ENCODE assay signal across 8 cellular contexts in genomic region chr10:100968037-100968736, GRCh38. TPM values are rescaled to one million over a fixed set of nuclear protein-coding genes. Genes with fewer than 3 reads are reported as not detected.
DNase-seq lines count a peak whose midpoint lies in the region; ATAC-seq, FAIRE-seq and TF ChIP-seq lines count a peak whose summit lies in the region.
"Had no signal": no experiment of that assay in that cellular context is flagged by ENCODE, and none has a peak within 500 bp of the region (broad histone marks: within the 10 kb centered on the region; RNA-seq: fewer than 3 reads in every experiment).

No MANE protein-coding gene starts in this region.

- H3K27me3 ChIP-seq in BLaER1: no peaks in the 10 kb centered on the region
- H3K27me3 ChIP-seq in body of pancreas: no peaks in the 10 kb centered on the region
- H3K27me3 ChIP-seq in naive thymus-derived CD4-positive, alpha-beta T cell (ENCODE audit: control insufficient read depth in 2 of 2, insufficient read depth in 2 of 2, low read length in 2 of 2): no peaks in the 10 kb centered on the region

- no peak for TF ChIP-seq POLR2A in body of pancreas (IDR thresholded peaks at IDR 0.05)

- H3K9me3 Mint-ChIP-seq in naive thymus-derived CD4-positive, alpha-beta T cell: no peaks in the 10 kb centered on the region

- FAIRE-seq in RCC 7860 (lab: Jason Lieb, UNC): no peak

- H3K9ac ChIP-seq in BLaER1: no peak overlapping the region
- peak overlapping the region; percentile 73; the same call in 1 of the 2 replicates for H3K9ac ChIP-seq in ES-I3 (ENCODE audit: low read depth, low read length)

- peaks cover 4 to 18% (median 14%) of the 10 kb centered on the region in 7 donors for H3K4me1 Mint-ChIP-seq in naive thymus-derived CD4-positive, alpha-beta T cell

- CTCF ChIA-PET in naive thymus-derived CD4-positive, alpha-beta T cell (lab: Charles Lee): interaction anchor here (0.5 to 4.7 kb wide), 5 partner anchors 16 to 48 kb away, joined by 3 to 18 read pairs (median 6); no protein-coding TSS in a partner anchor

- H3K27ac ChIP-seq in BLaER1 (no peak overlapping the region), body of pancreas (peak overlapping the region in 3 of 4 donors; percentile 50 to 72 (median 53))
- H3K27ac ChIP-seq in naive thymus-derived CD4-positive, alpha-beta T cell (ENCODE audit: low read depth, low read length): no peak overlapping the region

- no peak for ATAC-seq in body of pancreas
- no peak for ATAC-seq in naive thymus-derived CD4-positive, alpha-beta T cell
- no peak for ATAC-seq in HG03175 (IDR thresholded peaks at IDR 0.05; ENCODE audit: unreplicated experiment)

- no peaks in the 10 kb centered on the region for H4K20me1 ChIP-seq in BLaER1

- H3K4me3 ChIP-seq in BLaER1 (no peak overlapping the region), body of pancreas (no peak overlapping the region)
- no peak overlapping the region for H3K4me3 ChIP-seq in naive thymus-derived CD4-positive, alpha-beta T cell (ENCODE audit: low read length)

- H3K4me2 ChIP-seq in BLaER1: peak overlapping the region; percentile 100; the same call in 1 of the 2 replicates

- peak overlapping the region in 3 of 9 donors; percentile 1 to 83 (median 24) for H3K27ac Mint-ChIP-seq in naive thymus-derived CD4-positive, alpha-beta T cell

- DNase-seq in body of pancreas (no peak), RCC 7860 (ENCODE audit: low spot score) (no peak)
- no peak for DNase-seq in naive thymus-derived CD4-positive, alpha-beta T cell
- DNase-seq in stimulated activated CD4-positive, alpha-beta T cell treated with anti-CD3 and anti-CD28 coated beads, Interleukin-4, amount 100 ng/mL, for 24 hours: no peak
- DNase-seq: mesendoderm had no signal

- H3K27me3 Mint-ChIP-seq in naive thymus-derived CD4-positive, alpha-beta T cell: peaks cover 0 to 5% (median 0%) of the 10 kb centered on the region in 5 donors

- peak overlapping the region; percentile 53 to 81 (median 73) for H3K4me3 Mint-ChIP-seq in naive thymus-derived CD4-positive, alpha-beta T cell

- peaks cover 36% of the 10 kb centered on the region for H3K36me3 ChIP-seq in BLaER1
- H3K36me3 ChIP-seq in ES-I3 (ENCODE audit: insufficient read depth, low read length): no peaks in the 10 kb centered on the region
- no peaks in the 10 kb centered on the region for H3K36me3 ChIP-seq in body of pancreas (replicated peaks in 1 of 2; ENCODE audit: insufficient read depth in 1 of 2, low read depth in 2 of 2)
- no peaks in the 10 kb centered on the region for H3K36me3 ChIP-seq in naive thymus-derived CD4-positive, alpha-beta T cell (ENCODE audit: control insufficient read depth in 2 of 3, insufficient read depth in 3 of 3, low read length in 3 of 3)

- H3K9me3 ChIP-seq in BLaER1 (no peaks in the 10 kb centered on the region), ES-I3 (ENCODE audit: control insufficient read depth, insufficient read depth, low read length) (no peaks in the 10 kb centered on the region), body of pancreas (no peaks in the 10 kb centered on the region)
- no peaks in the 10 kb centered on the region for H3K9me3 ChIP-seq in naive thymus-derived CD4-positive, alpha-beta T cell (ENCODE audit: control insufficient read depth in 2 of 3, low read length in 3 of 3)

- POLR2A ChIA-PET in naive thymus-derived CD4-positive, alpha-beta T cell (lab: Charles Lee): interaction anchor here (1.1 to 3.2 kb wide), 2 partner anchors 19 to 29 kb away, joined by 3 to 17 read pairs; partner anchors contain the start of genes MRPL43 and TWNK

- intact Hi-C loops in body of pancreas (cut with DNase I): no loop called here
- intact Hi-C loops in naive thymus-derived CD4-positive, alpha-beta T cell (cut with micrococcal nuclease): loop anchor here in 1 of 2 donors (2.0 kb wide), 1 partner anchor 45 kb away; no protein-coding TSS in a partner anchor

- no peak for TF ChIP-seq CTCF in body of pancreas (IDR thresholded peaks at IDR 0.05)

- WGBS in body of pancreas, 2 donors: 64 to 75% methylated on average over 2 of the region's 2 CpGs

- peaks cover 16% of the 10 kb centered on the region for H3K4me1 ChIP-seq in BLaER1
- H3K4me1 ChIP-seq in ES-I3 (ENCODE audit: insufficient read depth, low read length): peaks cover 6% of the 10 kb centered on the region
- peaks cover 54% of the 10 kb centered on the region for H3K4me1 ChIP-seq in body of pancreas
- H3K4me1 ChIP-seq in naive thymus-derived CD4-positive, alpha-beta T cell (ENCODE audit: control insufficient read depth in 2 of 2, insufficient read depth in 2 of 2, low read length in 2 of 2): peaks cover 4 to 12% of the 10 kb centered on the region in 2 donors

- H3K36me3 Mint-ChIP-seq in naive thymus-derived CD4-positive, alpha-beta T cell: peaks cover 0 to 4% (median 1%) of the 10 kb centered on the region in 5 donors

RNA-seq across cellular contexts. Expression of gene SEMA4G, which starts 1.1 kb away (rescaled TPM):
- total RNA-seq in body of pancreas: 10 to 100 TPM; 10.5 to 12.5 TPM
- 1 to 10 TPM in 3 of 5 experiments, under 1 TPM in 2; 0.78 to 1.7 (median 1.2) TPM for total RNA-seq in naive thymus-derived CD4-positive, alpha-beta T cell
- polyA plus RNA-seq in naive thymus-derived CD4-positive, alpha-beta T cell: under 1 TPM; 0.24 to 0.52 TPM

RNA-seq across cellular contexts. Expression of gene MRPL43, which starts 19.1 kb away (rescaled TPM):
- 10 to 100 TPM; 53.7 to 90.5 TPM for total RNA-seq in body of pancreas
- 10 to 100 TPM; 35.8 to 74.5 (median 46.5) TPM for total RNA-seq in naive thymus-derived CD4-positive, alpha-beta T cell
- 100 to 1,000 TPM; 143 to 149 TPM for polyA plus RNA-seq in naive thymus-derived CD4-positive, alpha-beta T cell

RNA-seq across cellular contexts. Expression of gene TWNK, which starts 19.2 kb away (rescaled TPM):
- total RNA-seq in body of pancreas: 1 to 10 TPM; 1.8 to 2.3 TPM
- total RNA-seq in naive thymus-derived CD4-positive, alpha-beta T cell: 10 to 100 TPM in 3 of 5 experiments, 1 to 10 TPM in 2; 5.8 to 17.3 (median 14.8) TPM
- polyA plus RNA-seq in naive thymus-derived CD4-positive, alpha-beta T cell: 10 to 100 TPM; 10.0 to 18.9 TPM

RNA-seq across cellular contexts. Expression of gene LZTS2, which starts 31.4 kb away (rescaled TPM):
- total RNA-seq in body of pancreas: 10 to 100 TPM; 29.7 to 38.4 TPM
- 10 to 100 TPM; 16.0 to 44.7 (median 25.5) TPM for total RNA-seq in naive thymus-derived CD4-positive, alpha-beta T cell
- 10 to 100 TPM; 10.8 to 25.6 TPM for polyA plus RNA-seq in naive thymus-derived CD4-positive, alpha-beta T cell

RNA-seq across cellular contexts. Expression of gene SLF2, which starts 55.4 kb away (rescaled TPM):
- 10 to 100 TPM; 16.2 to 26.7 TPM for total RNA-seq in body of pancreas
- 10 to 100 TPM; 20.1 to 43.7 (median 38.8) TPM for total RNA-seq in naive thymus-derived CD4-positive, alpha-beta T cell
- 10 to 100 TPM; 10.9 to 11.5 TPM for polyA plus RNA-seq in naive thymus-derived CD4-positive, alpha-beta T cell

Comparison
In these comparisons a context has a peak if more than half of its experiments do, and no peak if none do; other contexts are left out.
1. H3K27ac ChIP-seq: peak in body of pancreas (3 of 4); none in BLaER1 (single experiment) and naive thymus-derived CD4-positive, alpha-beta T cell (single experiment).
2. RNA of gene SEMA4G, which starts 1.1 kb away (total RNA-seq): 10.5 to 12.5 TPM in body of pancreas; 0.78 to 1.7 TPM in naive thymus-derived CD4-positive, alpha-beta T cell; every median in the first group is over 4 times any median in the second.